8 cellular contexts compared by ENCODE assay signal in the genomic region with DNA sequence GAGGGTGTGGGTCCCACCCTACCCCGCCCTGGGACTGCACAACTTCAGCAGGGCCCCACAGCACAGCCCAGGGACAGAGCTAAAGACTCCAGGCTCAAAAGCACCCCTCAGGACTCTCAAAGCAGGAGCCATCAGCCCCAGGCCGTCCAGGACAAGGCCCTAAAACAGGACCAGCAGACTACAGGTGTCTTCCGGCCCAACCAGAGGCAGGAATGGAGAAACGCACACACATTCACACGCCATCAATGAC. TPM values are rescaled to one million over a fixed set of nuclear protein-coding genes. Genes with fewer than 3 reads are reported as not detected.
DNase-seq lines count a peak whose midpoint lies in the region; TF ChIP-seq lines count a peak whose summit lies in the region.

No MANE protein-coding gene starts in this region.

- in situ Hi-C loops in mammary epithelial cell (cut with MboI; ENCODE audit: low sequenced_read_pairs in 2 of 2), result loop anchor here in 1 of 2 donors (25.0 kb wide), 1 partner anchor 190 kb away; a partner anchor contains a TSS

- H2AK5ac ChIP-seq in mesenchymal stem cell (ENCODE audit: low read length, severe bottlenecking), result peak overlapping the region; percentile 40

- TSS peak; percentile 62 for BruUV-seq in mammary epithelial cell (replicated peaks; lab: Mats Ljungman, UMichigan)

- 0% methylated on average over 4 of the region's 5 CpGs for WGBS in mammary epithelial cell (ENCODE audit: low coverage, missing lambda C conversion rate)
- 0% methylated on average over 5 of the region's 5 CpGs for WGBS in mesenchymal stem cell

- peak overlapping the region; percentile 49 for H2BK5ac ChIP-seq in mesenchymal stem cell (ENCODE audit: low read depth, low read length, poor library complexity, severe bottlenecking)

- H3K4me3 ChIP-seq in GM12875 (ENCODE audit: low read depth, low read length) (peak overlapping the region; percentile 52), mammary epithelial cell (replicated peaks in 1 of 3; ENCODE audit: insufficient read depth in 1 of 3, low read depth in 2 of 3, low read length in 3 of 3) (peak overlapping the region; percentile 50 to 96 (median 76)), mesenchymal stem cell (ENCODE audit: insufficient read depth in 1 of 2, low read depth in 1 of 2, low read length in 2 of 2) (peak overlapping the region; percentile 67 to 92), vagina (peak overlapping the region; percentile 59 to 78)

- intact Hi-C loops in mammary epithelial cell (cut with micrococcal nuclease), result loop anchor here (2.0 kb wide), 2 partner anchors 34 to 76 kb away; no protein-coding TSS in a partner anchor
- intact Hi-C loops in vagina (cut with DNase I), result no loop called here

- peak overlapping the region; percentile 82 for H2BK120ac ChIP-seq in mesenchymal stem cell (ENCODE audit: low read depth, low read length)

- no peaks in the 10 kb centered on the region for H4K20me1 ChIP-seq in mammary epithelial cell (ENCODE audit: insufficient read depth, low read length)

- CTCF ChIA-PET in mammary epithelial cell (lab: Charles Lee; ENCODE audit: low non-redundant PET), result interaction anchor here (0.5 kb wide), 1 partner anchor 83 kb away, joined by 6 read pairs; no protein-coding TSS in a partner anchor

- peak overlapping the region; percentile 90 to 97 for H3K4ac ChIP-seq in mesenchymal stem cell (ENCODE audit: low read depth in 1 of 2, low read length in 2 of 2)

- peak overlapping the region; percentile 12 to 28 for H2BK12ac ChIP-seq in mesenchymal stem cell (ENCODE audit: low read length in 2 of 2)

- H3K27me3 ChIP-seq in mammary epithelial cell (ENCODE audit: insufficient read depth, low read length) (no peaks in the 10 kb centered on the region), mesenchymal stem cell (ENCODE audit: control insufficient read depth in 1 of 2, insufficient read depth in 1 of 2, low read length in 2 of 2) (no peaks in the 10 kb centered on the region), vagina (no peaks in the 10 kb centered on the region)

- peak overlapping the region in 1 of 2 experiments; percentile 95 for H3K14ac ChIP-seq in mesenchymal stem cell (ENCODE audit: low read length in 2 of 2)

- peak overlapping the region; percentile 91 for H3K27ac ChIP-seq in mammary epithelial cell (ENCODE audit: insufficient read depth, low read depth, low read length)
- peak overlapping the region; percentile 92 for H3K27ac ChIP-seq in mesenchymal stem cell (ENCODE audit: low read length, poor library complexity, severe bottlenecking)
- peak overlapping the region; percentile 99 for H3K27ac ChIP-seq in vagina

- dilution Hi-C loops in mammary epithelial cell (cut with HindIII; ENCODE audit: low sequenced_read_pairs), result loop anchor here (5.0 kb wide), 4 partner anchors 45 to 160 kb away; no protein-coding TSS in a partner anchor

- peaks cover under 1% of the 10 kb centered on the region for H3K36me3 ChIP-seq in mammary epithelial cell (ENCODE audit: insufficient read depth, low read length)
- H3K36me3 ChIP-seq in mesenchymal stem cell (ENCODE audit: control insufficient read depth in 1 of 2, insufficient read depth in 2 of 2, low read depth in 1 of 2, low read length in 2 of 2), result peaks cover 29 to 50% of the 10 kb centered on the region in 2 experiments
- H3K36me3 ChIP-seq in vagina, result peaks cover 0 to 19% of the 10 kb centered on the region in 2 donors

- peak overlapping the region; percentile 79 for H4K91ac ChIP-seq in mesenchymal stem cell (ENCODE audit: low read length)

- H3K79me2 ChIP-seq in mammary epithelial cell (ENCODE audit: insufficient read depth, low read length), result peaks cover 38% of the 10 kb centered on the region

- no peak for TF ChIP-seq POLR2A in vagina (IDR thresholded peaks at IDR 0.05)

- TF ChIP-seq CTCF in GM12875 (IDR thresholded peaks at IDR 0.05; ENCODE audit: borderline replicate concordance, insufficient read depth, low read depth, low read length), result no peak
- TF ChIP-seq CTCF in mammary epithelial cell (conservative IDR thresholded peaks at IDR 0.05 in 1 of 2, IDR thresholded peaks at IDR 0.05 in 1 of 2; ENCODE audit: extremely low read depth in 1 of 2, insufficient read depth in 1 of 2, low read depth in 1 of 2, low read length in 2 of 2), result no peak
- no peak for TF ChIP-seq CTCF in vagina (IDR thresholded peaks at IDR 0.05)

- H3K4me1 ChIP-seq in mammary epithelial cell (ENCODE audit: insufficient read depth, low read length) (peaks cover 14% of the 10 kb centered on the region), mesenchymal stem cell (ENCODE audit: control insufficient read depth, insufficient read depth, low read depth, low read length) (peaks cover 22% of the 10 kb centered on the region), vagina (peaks cover 60% of the 10 kb centered on the region)

- peak in 46 of 76 experiments; percentile 7 to 84 (median 56) for DNase-seq in HUDEP-2 (lab: John Stamatoyannopoulos, UW; ENCODE audit: unreplicated experiment in 76 of 76)
- DNase-seq in mammary epithelial cell, result no peak
- DNase-seq in mesenchymal stem cell, result no peak
- DNase-seq in vagina (ENCODE audit: extremely low spot score in 2 of 2), result no peak
- DNase-seq in stimulated activated CD4-positive, alpha-beta T cell treated with anti-CD3 and anti-CD28 coated beads, Interleukin-4, amount 100 ng/mL, for 1 hour, result no peak
- no peak for DNase-seq in NCI-H146 (lab: John Stamatoyannopoulos, UW)
- DNase-seq in NCI-H1105 (lab: John Stamatoyannopoulos, UW), result no peak

- no peak overlapping the region for H3K23ac ChIP-seq in mesenchymal stem cell (ENCODE audit: low read length in 2 of 2)

- H3K18ac ChIP-seq in mesenchymal stem cell (ENCODE audit: low read depth in 1 of 2, low read length in 2 of 2), result peak overlapping the region; percentile 94 to 97

- no peaks in the 10 kb centered on the region for H3K9me3 ChIP-seq in mammary epithelial cell (replicated peaks; ENCODE audit: insufficient read depth, low read length)
- H3K9me3 ChIP-seq in mesenchymal stem cell (ENCODE audit: control insufficient read depth, low read length), result no peaks in the 10 kb centered on the region
- H3K9me3 ChIP-seq in vagina, result no peaks in the 10 kb centered on the region

- peak overlapping the region; percentile 98 for H3K9ac ChIP-seq in mammary epithelial cell (ENCODE audit: insufficient read depth, low read length)
- H3K9ac ChIP-seq in mesenchymal stem cell (ENCODE audit: low read length), result peak overlapping the region; percentile 94

- peak overlapping the region; percentile 97 for H4K8ac ChIP-seq in mesenchymal stem cell (ENCODE audit: low read length)

- no peak overlapping the region for H2BK15ac ChIP-seq in mesenchymal stem cell (ENCODE audit: low read depth, poor library complexity, severe bottlenecking)

- peaks cover 11% of the 10 kb centered on the region for H3K79me1 ChIP-seq in mesenchymal stem cell (replicated peaks; ENCODE audit: low read length, poor library complexity, severe bottlenecking)

- H3K4me2 ChIP-seq in mammary epithelial cell (ENCODE audit: insufficient read depth, low read depth, low read length) (peak overlapping the region; percentile 94), mesenchymal stem cell (ENCODE audit: low read length, poor library complexity, severe bottlenecking) (peak overlapping the region; percentile 90)

- H2AFZ ChIP-seq in mammary epithelial cell (ENCODE audit: low read depth, low read length) (peak overlapping the region; percentile 96), mesenchymal stem cell (ENCODE audit: low read depth, low read length) (no peak overlapping the region)

RNA-seq across cellular contexts. Expression of a gene that starts 26.1 kb away (rescaled TPM):
- total RNA-seq in mammary epithelial cell, result 10 to 100 TPM in 1 of 2 donors, 1 to 10 TPM in 1; 7.2 to 13.2 TPM
- 11.7 TPM for polyA plus RNA-seq in mammary epithelial cell
- 10.1 TPM for polyA minus RNA-seq in mammary epithelial cell
- polyA plus RNA-seq in mesenchymal stem cell (2013, experiment 1 of 2), result 4.5 TPM
- polyA plus RNA-seq in mesenchymal stem cell (2013, experiment 2 of 2), result 4.8 TPM
- total RNA-seq in vagina, result 13.8 TPM

RNA-seq across cellular contexts. Expression of a gene that starts 31.4 kb away (rescaled TPM):
- total RNA-seq in mammary epithelial cell (100 to 1,000 TPM in 1 of 2 donors, 10 to 100 TPM in 1; 56.0 to 124 TPM), vagina (133 TPM)
- polyA plus RNA-seq in mammary epithelial cell, result 114 TPM
- polyA minus RNA-seq in mammary epithelial cell, result 136 TPM
- 415 TPM for polyA plus RNA-seq in mesenchymal stem cell (2013, experiment 1 of 2)
- polyA plus RNA-seq in mesenchymal stem cell (2013, experiment 2 of 2), result 408 TPM

RNA-seq across cellular contexts. Expression of a gene that starts 32.5 kb away (rescaled TPM):
- total RNA-seq in mammary epithelial cell (100 to 1,000 TPM in 1 of 2 donors, 10 to 100 TPM in 1; 80.5 to 270 TPM), vagina (251 TPM)
- polyA plus RNA-seq in mammary epithelial cell, result 224 TPM
- 32.7 TPM for polyA minus RNA-seq in mammary epithelial cell
- polyA plus RNA-seq in mesenchymal stem cell (2013, experiment 1 of 2), result 723 TPM
- 747 TPM for polyA plus RNA-seq in mesenchymal stem cell (2013, experiment 2 of 2)

RNA-seq across cellular contexts. Expression of a gene that starts 32.7 kb away (rescaled TPM):
- total RNA-seq in mammary epithelial cell (10 to 100 TPM; 25.6 to 27.3 TPM), vagina (11.5 TPM)
- polyA plus RNA-seq in mammary epithelial cell, result 46.3 TPM
- 13.6 TPM for polyA minus RNA-seq in mammary epithelial cell
- polyA plus RNA-seq in mesenchymal stem cell (2013, experiment 1 of 2), result 11.4 TPM
- 11.7 TPM for polyA plus RNA-seq in mesenchymal stem cell (2013, experiment 2 of 2)

RNA-seq across cellular contexts. Expression of a gene that starts 42.7 kb away (rescaled TPM):
- total RNA-seq in mammary epithelial cell (100 to 1,000 TPM; 163 to 195 TPM), vagina (257 TPM)
- 100 TPM for polyA plus RNA-seq in mammary epithelial cell
- polyA minus RNA-seq in mammary epithelial cell, result 205 TPM
- polyA plus RNA-seq in mesenchymal stem cell (2013, experiment 1 of 2), result 15.6 TPM
- polyA plus RNA-seq in mesenchymal stem cell (2013, experiment 2 of 2), result 12.6 TPM

Comparison
In these comparisons a context has a peak if more than half of its experiments do, and no peak if none do; other contexts are left out.
1. DNase-seq: peak in HUDEP-2 (46 of 76); none in mammary epithelial cell (single experiment), mesenchymal stem cell (single experiment), vagina (0 of 2), stimulated activated CD4-positive, alpha-beta T cell treated with anti-CD3 and anti-CD28 coated beads, Interleukin-4, amount 100 ng/mL, for 1 hour (single experiment), NCI-H146 (single experiment) and NCI-H1105 (single experiment).
2. Peak in every context shown above with its lines, with median percentiles within 50 percentile points of each other: H3K4me3 ChIP-seq and H3K27ac ChIP-seq.